8 cellular contexts compared by ENCODE assay signal in the genomic region with DNA sequence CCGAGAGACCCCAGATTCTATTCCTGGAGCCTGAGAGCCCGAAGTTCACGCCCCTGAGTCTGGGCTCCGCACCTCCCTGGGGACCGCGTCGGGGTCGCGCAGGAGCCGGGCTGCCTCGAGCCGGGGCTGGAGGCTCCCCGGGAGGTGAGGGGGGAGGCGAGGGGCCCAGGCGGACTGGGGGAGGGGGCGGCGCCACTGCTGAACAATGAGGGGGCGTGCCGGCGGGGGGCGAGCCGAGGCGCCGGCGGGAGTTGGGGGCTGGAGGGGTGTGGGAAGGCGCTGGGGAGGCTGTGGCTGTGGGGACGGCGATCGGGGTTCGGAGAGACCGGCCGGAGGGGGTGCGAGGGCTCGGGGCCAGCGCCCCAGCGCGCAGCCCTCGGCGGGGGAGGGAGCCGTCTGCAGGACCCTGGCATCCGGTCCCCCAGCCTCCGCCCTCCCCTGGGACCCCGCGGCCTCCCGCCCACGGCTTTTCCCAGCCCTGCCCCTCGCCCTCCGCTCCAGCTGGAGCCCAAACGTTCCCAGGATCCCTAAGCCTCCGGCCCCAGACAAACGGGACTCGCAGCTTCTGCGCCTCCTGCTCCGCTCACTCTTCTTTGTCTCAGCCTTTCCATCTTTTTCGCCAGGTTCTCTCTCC. TPM values are rescaled to one million over a fixed set of nuclear protein-coding genes. Genes with fewer than 3 reads are reported as not detected.
DNase-seq lines count a peak whose midpoint lies in the region; ATAC-seq and TF ChIP-seq lines count a peak whose summit lies in the region.

No MANE protein-coding gene starts in this region.

- H3K79me2 ChIP-seq in HCT116 (ENCODE audit: insufficient read depth, low read length): peaks cover 7% of the 10 kb centered on the region

- H3K9me2 ChIP-seq in HCT116 (ENCODE audit: insufficient read depth): no peaks in the 10 kb centered on the region

- no peaks in the 10 kb centered on the region; the same call in 1 of the 2 replicates for H4K20me1 ChIP-seq in HCT116 (ENCODE audit: insufficient read depth)

- CTCF ChIA-PET in AG04450 (lab: Charles Lee) (interaction anchor here (1.0 kb wide), 1 partner anchor 14 kb away, joined by 3 read pairs; no protein-coding TSS in a partner anchor), HCT116 (lab: Charles Lee) (interaction anchor here (0.6 to 1.7 kb wide), 3 partner anchors 15 to 195 kb away, joined by 3 to 5 read pairs (median 3); partner anchors contain the start of genes MED29 and PAF1)

- 1 to 2% methylated on average over 31 to 55 of the region's 55 CpGs for WGBS in aorta, 2 donors

- peaks cover 0 to 4% of the 10 kb centered on the region in 2 experiments; a peak in 1 of 4 replicates for H3K36me3 ChIP-seq in HCT116 (ENCODE audit: control insufficient read depth in 1 of 2, insufficient read depth in 2 of 2, low read length in 2 of 2)
- H3K36me3 ChIP-seq in effector memory CD4-positive, alpha-beta T cell (ENCODE audit: control insufficient read depth, insufficient read depth, low read length): peaks cover 6% of the 10 kb centered on the region
- peaks cover 0 to 2% of the 10 kb centered on the region in 2 donors for H3K36me3 ChIP-seq in aorta (ENCODE audit: control insufficient read depth in 1 of 2, insufficient read depth in 2 of 2, low read length in 1 of 2)

- DNase-seq in AG04450 (ENCODE audit: low read depth, low spot score) (no peak), HCT116 (ENCODE audit: low read depth, low spot score) (no peak), aorta (peak; percentile 88 to 93), NCI-H2107 (lab: John Stamatoyannopoulos, UW) (no peak)
- peak in 1 of 3 donors; percentile 32 for DNase-seq in effector memory CD4-positive, alpha-beta T cell

- peaks cover 38% of the 10 kb centered on the region for H3K4me1 Mint-ChIP-seq in T-helper 1 cell treated with Interleukin-12 subunit alpha and Interleukin-12 subunit beta and Interleukin-4 antibody, amounts not matched to agents 30 μg/mL and 1 μg/mL, for 36 hours (ENCODE audit: low read depth)

- POLR2A ChIA-PET in AG04450 (lab: Yijun Ruan, JAX): interaction anchor here (0.6 to 4.5 kb wide), 6 partner anchors 8 to 32 kb away, joined by 3 to 44 read pairs (median 7); partner anchors contain the start of gene RPS16
- POLR2A ChIA-PET in HCT116 (lab: Charles Lee): interaction anchor here (1.2 to 1.5 kb wide), 3 partner anchors 15 to 23 kb away, joined by 4 to 5 read pairs (median 5); partner anchors contain the start of genes MED29, PAF1 and RPS16

- no peak for TF ChIP-seq CTCF in AG04450 (IDR thresholded peaks at IDR 0.05; ENCODE audit: low read depth, low read length)
- TF ChIP-seq CTCF in HCT116 (IDR thresholded peaks at IDR 0.05 in 2 of 3, conservative IDR thresholded peaks at IDR 0.05 in 1 of 3; ENCODE audit: borderline replicate concordance in 1 of 3, insufficient read depth in 1 of 3, low read depth in 2 of 3, low read length in 2 of 3): no peak

- no peak for TF ChIP-seq POLR2A in HCT116 (IDR thresholded peaks at IDR 0.05; ENCODE audit: borderline replicate concordance, extremely low read depth, insufficient read depth, insufficient read length)

- H3K9me3 Mint-ChIP-seq in T-helper 1 cell treated with Interleukin-12 subunit alpha and Interleukin-12 subunit beta and Interleukin-4 antibody, amounts not matched to agents 30 μg/mL and 1 μg/mL, for 36 hours: no peaks in the 10 kb centered on the region

- RAD21 ChIA-PET in HCT116 (lab: Charles Lee; ENCODE audit: low non-redundant PET in 1 of 2, low total read pairs in 2 of 2, uncharacterized antibody in 2 of 2, unreplicated experiment in 2 of 2): interaction anchor here in 1 of 2 experiments (0.6 kb wide), 1 partner anchor 26 kb away, joined by 3 read pairs; no protein-coding TSS in a partner anchor

- peak overlapping the region; percentile 92 for H3K27ac ChIP-seq in AG04450 (ENCODE audit: low read depth, low read length)
- H3K27ac ChIP-seq in HCT116 (ENCODE audit: low read depth, low read length): peak overlapping the region; percentile 100; the same call in 1 of the 2 replicates
- peak overlapping the region; percentile 100 for H3K27ac ChIP-seq in effector memory CD4-positive, alpha-beta T cell (ENCODE audit: insufficient read depth, low read length, poor library complexity, severe bottlenecking)
- H3K27ac ChIP-seq in aorta (ENCODE audit: low read depth in 1 of 2, low read length in 2 of 2): peak overlapping the region; percentile 6 to 80

- peak overlapping the region; percentile 91 for H3K4me3 Mint-ChIP-seq in T-helper 1 cell treated with Interleukin-12 subunit alpha and Interleukin-12 subunit beta and Interleukin-4 antibody, amounts not matched to agents 30 μg/mL and 1 μg/mL, for 36 hours

- H3K9ac ChIP-seq in HCT116 (ENCODE audit: low read length): peak overlapping the region; percentile 67

- H3K36me3 Mint-ChIP-seq in T-helper 1 cell treated with Interleukin-12 subunit alpha and Interleukin-12 subunit beta and Interleukin-4 antibody, amounts not matched to agents 30 μg/mL and 1 μg/mL, for 36 hours (ENCODE audit: low read depth): peaks cover 17% of the 10 kb centered on the region

- no peak overlapping the region for H2AFZ ChIP-seq in HCT116 (ENCODE audit: low read depth, low read length, poor library complexity, severe bottlenecking)

- H3K27me3 ChIP-seq in AG04450 (ENCODE audit: control insufficient read depth, insufficient read depth, low read length) (no peaks in the 10 kb centered on the region), HCT116 (ENCODE audit: insufficient read depth, low read length) (no peaks in the 10 kb centered on the region), mononuclear cell (ENCODE audit: insufficient read depth, low read length) (no peaks in the 10 kb centered on the region), aorta (ENCODE audit: control insufficient read depth in 1 of 2, insufficient read depth in 2 of 2, low read length in 1 of 2) (no peaks in the 10 kb centered on the region)
- no peaks in the 10 kb centered on the region for H3K27me3 ChIP-seq in effector memory CD4-positive, alpha-beta T cell (replicated peaks; ENCODE audit: control insufficient read depth, insufficient read depth, low read length, poor library complexity, severe bottlenecking)

- TF ChIP-seq RAD21 in HCT116 (IDR thresholded peaks at IDR 0.05; ENCODE audit: low read depth): no peak

- no peaks in the 10 kb centered on the region for H3K27me3 Mint-ChIP-seq in T-helper 1 cell treated with Interleukin-12 subunit alpha and Interleukin-12 subunit beta and Interleukin-4 antibody, amounts not matched to agents 30 μg/mL and 1 μg/mL, for 36 hours (ENCODE audit: low read depth)

- H3K4me3 ChIP-seq in AG04450 (ENCODE audit: low read depth, low read length) (peak overlapping the region; percentile 84), HCT116 (replicated peaks in 1 of 2; ENCODE audit: low read depth in 1 of 2, low read length in 2 of 2) (peak overlapping the region; percentile 57 to 90), mononuclear cell (ENCODE audit: low read length) (peak overlapping the region; percentile 100), aorta (ENCODE audit: low read length in 2 of 2) (peak overlapping the region; percentile 75 to 89)
- peak overlapping the region; percentile 85 for H3K4me3 ChIP-seq in effector memory CD4-positive, alpha-beta T cell (ENCODE audit: insufficient read depth, low read depth, low read length, poor library complexity, severe bottlenecking)

- H3K4me1 ChIP-seq in HCT116 (ENCODE audit: control insufficient read depth in 1 of 2, insufficient read depth in 2 of 2, low read length in 2 of 2) (peaks cover 29 to 61% of the 10 kb centered on the region in 2 experiments), mononuclear cell (ENCODE audit: insufficient read depth, low read length) (peaks cover 33% of the 10 kb centered on the region), aorta (ENCODE audit: control insufficient read depth in 1 of 2, insufficient read depth in 2 of 2, low read length in 2 of 2) (no peaks in the 10 kb centered on the region)
- peaks cover 31% of the 10 kb centered on the region for H3K4me1 ChIP-seq in effector memory CD4-positive, alpha-beta T cell (ENCODE audit: control insufficient read depth, insufficient read depth, low read length, poor library complexity, severe bottlenecking)

- H3K4me2 ChIP-seq in HCT116 (ENCODE audit: low read length): peak overlapping the region; percentile 92

- peak overlapping the region; percentile 87 for H3K27ac Mint-ChIP-seq in T-helper 1 cell treated with Interleukin-12 subunit alpha and Interleukin-12 subunit beta and Interleukin-4 antibody, amounts not matched to agents 30 μg/mL and 1 μg/mL, for 36 hours

- H3K9me3 ChIP-seq in AG04450 (ENCODE audit: control insufficient read depth, insufficient read depth, low read length) (peaks cover under 1% of the 10 kb centered on the region; the same call in 1 of the 2 replicates), HCT116 (ENCODE audit: control insufficient read depth in 1 of 2, insufficient read depth in 1 of 2, low read depth in 1 of 2, low read length in 2 of 2) (no peaks in the 10 kb centered on the region), mononuclear cell (ENCODE audit: low read depth, low read length) (no peaks in the 10 kb centered on the region), aorta (ENCODE audit: control insufficient read depth, low read length) (no peaks in the 10 kb centered on the region)
- no peaks in the 10 kb centered on the region for H3K9me3 ChIP-seq in effector memory CD4-positive, alpha-beta T cell (ENCODE audit: control insufficient read depth, low read length)

- intact Hi-C loops in HCT116 (cut with micrococcal nuclease) (loop anchor here (5.0 kb wide), 1 partner anchor 71 kb away; the partner anchor contains the start of gene SAMD4B), aorta (cut with DNase I) (loop anchor here in 1 of 2 donors (2.0 kb wide), 1 partner anchor 31 kb away; the partner anchor contains the start of gene SUPT5H)

- BruUV-seq in HCT116 (replicated peaks; lab: Mats Ljungman, UMichigan): no TSS peak

- no peak for ATAC-seq in HCT116
- peak; percentile 2 for ATAC-seq in aorta (ENCODE audit: low FRiP score)
- ATAC-seq in HG03342 (IDR thresholded peaks at IDR 0.05; ENCODE audit: unreplicated experiment): no peak

RNA-seq across cellular contexts. Expression of gene PLEKHG2, which starts 0.9 kb away (rescaled TPM):
- polyA plus RNA-seq in AG04450 (2011; rRNA removed) (12.3 and 19.1 TPM in 2 replicates), aorta (10 to 100 TPM; 15.3 to 74.4 TPM)
- 27.4 and 38.3 TPM in 2 replicates for polyA minus RNA-seq in AG04450 (2011; rRNA and poly(A)+ RNA removed)
- total RNA-seq in HCT116 (2021; ENCODE audit: unreplicated experiment) (29.0 TPM), mononuclear cell (21.5 TPM), aorta (10 to 100 TPM; 86.4 to 98.1 TPM)
- polyA plus RNA-seq in HCT116 (2012): 10.6 and 14.6 TPM in 2 replicates

RNA-seq across cellular contexts. Expression of gene ZFP36, which starts 6.7 kb away (rescaled TPM):
- polyA plus RNA-seq in AG04450 (2011; rRNA removed) (4.1 and 8.3 TPM in 2 replicates), aorta (100 to 1,000 TPM; 124 to 360 TPM)
- polyA minus RNA-seq in AG04450 (2011; rRNA and poly(A)+ RNA removed): 4.6 and 6.4 TPM in 2 replicates
- total RNA-seq in HCT116 (2021; ENCODE audit: unreplicated experiment) (131 TPM), mononuclear cell (676 TPM), aorta (100 to 1,000 TPM; 205 to 955 TPM)
- 236 and 274 TPM in 2 replicates for polyA plus RNA-seq in HCT116 (2012)

RNA-seq across cellular contexts. Expression of gene MED29, which starts 22.2 kb away (rescaled TPM):
- 28.0 and 29.9 TPM in 2 replicates for polyA plus RNA-seq in AG04450 (2011; rRNA removed)
- 22.2 and 26.5 TPM in 2 replicates for polyA minus RNA-seq in AG04450 (2011; rRNA and poly(A)+ RNA removed)
- total RNA-seq in HCT116 (2021; ENCODE audit: unreplicated experiment): 32.0 TPM
- 21.9 and 22.6 TPM in 2 replicates for polyA plus RNA-seq in HCT116 (2012)
- 21.9 TPM for total RNA-seq in mononuclear cell
- 10 to 100 TPM; 28.9 to 35.1 TPM for total RNA-seq in aorta
- polyA plus RNA-seq in aorta: 10 to 100 TPM; 26.0 to 29.7 TPM

RNA-seq across cellular contexts. Expression of gene RPS16, which starts 22.4 kb away (rescaled TPM):
- 1,488 and 2,094 TPM in 2 replicates for polyA plus RNA-seq in AG04450 (2011; rRNA removed)
- 1,554 and 2,030 TPM in 2 replicates for polyA minus RNA-seq in AG04450 (2011; rRNA and poly(A)+ RNA removed)
- total RNA-seq in HCT116 (2021; ENCODE audit: unreplicated experiment): 3,365 TPM
- 6,021 and 7,325 TPM in 2 replicates for polyA plus RNA-seq in HCT116 (2012)
- total RNA-seq in mononuclear cell: 71.4 TPM
- total RNA-seq in aorta: 1,000 to 10,000 TPM; 1,268 to 1,273 TPM
- polyA plus RNA-seq in aorta: 1,000 to 10,000 TPM; 3,270 to 4,459 TPM

RNA-seq across cellular contexts. Expression of gene PAF1, which starts 22.5 kb away (rescaled TPM):
- polyA plus RNA-seq in AG04450 (2011; rRNA removed) (51.9 and 60.5 TPM in 2 replicates), aorta (10 to 100 TPM; 27.7 to 43.8 TPM)
- 46.7 and 51.6 TPM in 2 replicates for polyA minus RNA-seq in AG04450 (2011; rRNA and poly(A)+ RNA removed)
- total RNA-seq in HCT116 (2021; ENCODE audit: unreplicated experiment) (53.5 TPM), mononuclear cell (26.1 TPM), aorta (10 to 100 TPM; 33.9 to 34.5 TPM)
- polyA plus RNA-seq in HCT116 (2012): 77.0 and 91.6 TPM in 2 replicates

Comparison
In these comparisons a context has a peak if more than half of its experiments do, and no peak if none do; other contexts are left out.
1. DNase-seq: peak in aorta (2 of 2); none in AG04450 (single experiment), HCT116 (single experiment) and NCI-H2107 (single experiment).
2. H3K27ac ChIP-seq: peak in every context shown above with its lines; median percentile 100 in HCT116; 100 in effector memory CD4-positive, alpha-beta T cell; 92 in AG04450; 43 in aorta.
3. Peak in every context shown above with its lines, with median percentiles within 50 percentile points of each other: H3K4me3 ChIP-seq.